Comparison of ENCODE assay signal across 1 cellular context in the genomic region with DNA sequence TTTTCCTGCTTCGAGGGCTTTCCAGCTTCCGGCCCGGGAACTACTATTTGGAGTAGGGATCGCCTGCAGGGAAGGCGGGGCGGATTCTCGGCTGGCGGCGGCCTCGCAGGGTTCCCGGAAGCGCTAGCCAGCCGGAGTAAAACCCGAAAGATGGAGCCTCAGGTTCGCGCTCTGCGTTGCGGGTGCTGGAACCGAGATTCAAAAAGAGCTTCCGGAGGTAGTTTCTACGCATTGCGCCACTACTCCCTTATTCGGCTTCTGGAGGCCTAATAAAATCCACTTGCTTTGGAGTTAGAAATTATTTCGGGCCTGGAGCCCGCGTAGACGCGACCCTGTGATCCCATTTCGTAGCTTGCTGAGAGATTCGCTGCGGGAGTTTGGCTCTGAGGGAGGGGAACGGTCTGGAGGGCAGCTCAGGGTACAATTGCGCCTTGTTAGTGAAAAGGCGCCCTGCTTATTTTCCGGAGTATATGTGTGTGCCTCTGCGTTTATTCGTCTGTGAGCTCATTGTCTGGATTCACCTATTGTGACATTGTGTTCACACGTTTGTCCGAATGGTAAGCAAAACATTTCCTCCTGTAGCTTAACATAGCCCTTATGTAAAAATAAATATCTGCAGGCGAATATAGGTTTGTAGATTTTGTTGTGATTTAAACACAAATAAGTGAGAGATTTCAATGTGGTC.
TF ChIP-seq lines count a peak whose summit lies in the region.

No MANE protein-coding gene starts in this region.

TF ChIP-seq in GM12878, 131 proteins besides CTCF, POLR2A, EP300 and RAD21:
- TF ChIP-seq TCF3 (IDR thresholded peaks at IDR 0.05; ENCODE audit: borderline replicate concordance, insufficient read depth, low read depth, low read length) (no peak), RBBP5 (conservative IDR thresholded peaks at IDR 0.05) (no peak), ZSCAN29 (IDR thresholded peaks at IDR 0.05) (peak; percentile 98), ATF7 (IDR thresholded peaks at IDR 0.05; ENCODE audit: low read depth) (no peak)
